In genomic region chr1:234186037-234186688, GRCh38 we compare ENCODE assay signal across 11 cellular contexts.
DNase-seq lines count a peak whose midpoint lies in the region; ATAC-seq, FAIRE-seq and TF ChIP-seq lines count a peak whose summit lies in the region.
"Had no signal": no experiment of that assay in that cellular context is flagged by ENCODE, and none has a peak within 500 bp of the region (broad histone marks: within the 10 kb centered on the region; RNA-seq: fewer than 3 reads in every experiment).

No MANE protein-coding gene starts in this region.

- DNase-seq in stimulated activated CD4-positive, alpha-beta T cell treated with anti-CD3 and anti-CD28 coated beads, Interleukin-1b, Interleukin-23, amount 100 ng/mL, for 48 hours: peak; percentile 60
- DNase-seq in stimulated activated CD4-positive, alpha-beta T cell treated with anti-CD3 and anti-CD28 coated beads, Interleukin-4, amount 100 ng/mL, for 4 hours: no peak
- peak; percentile 86 for DNase-seq in NCI-H226
- DNase-seq in epithelial cell of esophagus (ENCODE audit: low read depth): peak; percentile 98
- peak; percentile 83 for DNase-seq in urothelium cell line (ENCODE audit: low spot score)
- DNase-seq in RPMI8226: no peak
- DNase-seq in NCI-H524 (lab: John Stamatoyannopoulos, UW): no peak
- DNase-seq: activated T-cell treated with anti-CD3 and anti-CD28 coated beads, Interleukin-2, amount 50 U/mL, for 4 hours; NCI-H524 treated with DMSO at 0.1 percent for 48 hours; T-helper 17 cell had no signal

- no peak for ATAC-seq in HG02798 (IDR thresholded peaks at IDR 0.05; ENCODE audit: poor library complexity, unreplicated experiment)
- ATAC-seq: T-helper 17 cell had no signal

- TF ChIP-seq CTCF in epithelial cell of esophagus (IDR thresholded peaks at IDR 0.05; ENCODE audit: insufficient read depth, low read depth, low read length, missing control alignments): no peak

- FAIRE-seq in urothelium cell line (lab: Jason Lieb, UNC): peak; percentile 40

- H3K4me3 ChIP-seq in epithelial cell of esophagus (ENCODE audit: low read length): no peak overlapping the region

Comparison
In these comparisons a context has a peak if more than half of its experiments do, and no peak if none do; other contexts are left out.
1. DNase-seq: peak in stimulated activated CD4-positive, alpha-beta T cell treated with anti-CD3 and anti-CD28 coated beads, Interleukin-1b, Interleukin-23, amount 100 ng/mL, for 48 hours (single experiment), NCI-H226 (single experiment), epithelial cell of esophagus (single experiment) and urothelium cell line (single experiment); none in stimulated activated CD4-positive, alpha-beta T cell treated with anti-CD3 and anti-CD28 coated beads, Interleukin-4, amount 100 ng/mL, for 4 hours (0 of 2), RPMI8226 (single experiment) and NCI-H524 (0 of 2).